In genomic region chr1:173603056-173603591, GRCh38 we compare ENCODE assay signal across 11 cellular contexts. TPM values are rescaled to one million over a fixed set of nuclear protein-coding genes. Genes with fewer than 3 reads are reported as not detected.
DNase-seq lines count a peak whose midpoint lies in the region; ATAC-seq and TF ChIP-seq lines count a peak whose summit lies in the region.
"Had no signal": no experiment of that assay in that cellular context is flagged by ENCODE, and none has a peak within 500 bp of the region (broad histone marks: within the 10 kb centered on the region; RNA-seq: fewer than 3 reads in every experiment).

TSS of gene SLC9C2 (minus strand) at chr1:173603072. CDS start at chr1:173601776, 1,296 bp downstream.

- in situ Hi-C loops in mammary epithelial cell (cut with MboI; ENCODE audit: low sequenced_read_pairs in 2 of 2) = no loop called here

- ATAC-seq in T-cell (replicated peaks in 1 of 4) (no peak), GM21529 (IDR thresholded peaks at IDR 0.05; ENCODE audit: unreplicated experiment) (no peak), HG02973 (IDR thresholded peaks at IDR 0.05; ENCODE audit: unreplicated experiment) (no peak)

- no peaks in the 10 kb centered on the region for H3K27me3 ChIP-seq in Loucy (ENCODE audit: insufficient read depth, low read length, poor library complexity, severe bottlenecking)
- no peaks in the 10 kb centered on the region for H3K27me3 ChIP-seq in mammary epithelial cell (ENCODE audit: insufficient read depth, low read length)
- no peaks in the 10 kb centered on the region for H3K27me3 ChIP-seq in stomach

- dilution Hi-C loops in mammary epithelial cell (cut with HindIII; ENCODE audit: low sequenced_read_pairs) = no loop called here

- peak within 1 kb of the TSS; percentile 67 for H2AFZ ChIP-seq in Loucy (ENCODE audit: low read length)
- peak within 1 kb of the TSS; percentile 86 for H2AFZ ChIP-seq in mammary epithelial cell (ENCODE audit: low read depth, low read length)

- H3K27ac ChIP-seq in mammary epithelial cell (ENCODE audit: insufficient read depth, low read depth, low read length) (no peak within 1 kb of the TSS), stomach (peak within 1 kb of the TSS; percentile 16 to 74 (median 63))

- WGBS in mammary epithelial cell (ENCODE audit: low coverage, missing lambda C conversion rate) = 40% methylated on average over 5 of the region's 5 CpGs
- 19 to 31% (median 26%) methylated on average over 5 of the region's 5 CpGs for WGBS in stomach, 5 donors

- no peaks in the 10 kb centered on the region for H3K36me3 ChIP-seq in Loucy (ENCODE audit: insufficient read depth, low read length)
- no peaks in the 10 kb centered on the region for H3K36me3 ChIP-seq in mammary epithelial cell (ENCODE audit: insufficient read depth, low read length)
- no peaks in the 10 kb centered on the region for H3K36me3 ChIP-seq in stomach

- H3K9ac ChIP-seq in Loucy (ENCODE audit: low read depth, low read length, poor library complexity, severe bottlenecking) (no peak within 1 kb of the TSS), mammary epithelial cell (ENCODE audit: insufficient read depth, low read length) (no peak within 1 kb of the TSS)

- H3K9me3 ChIP-seq in Loucy (ENCODE audit: insufficient read depth, low read depth, low read length) (no peaks in the 10 kb centered on the region), mammary epithelial cell (replicated peaks; ENCODE audit: insufficient read depth, low read length) (no peaks in the 10 kb centered on the region), stomach (no peaks in the 10 kb centered on the region)

- no peak for TF ChIP-seq EP300 in stomach (IDR thresholded peaks at IDR 0.05)

- TF ChIP-seq POLR2A in stomach (IDR thresholded peaks at IDR 0.05) = no peak

- TF ChIP-seq CTCF in Loucy (conservative IDR thresholded peaks at IDR 0.05; ENCODE audit: low read length) = no peak
- TF ChIP-seq CTCF in mammary epithelial cell (conservative IDR thresholded peaks at IDR 0.05 in 1 of 2, IDR thresholded peaks at IDR 0.05 in 1 of 2; ENCODE audit: extremely low read depth in 1 of 2, insufficient read depth in 1 of 2, low read depth in 1 of 2, low read length in 2 of 2) = no peak
- no peak for TF ChIP-seq CTCF in stomach (IDR thresholded peaks at IDR 0.05)

- H3K36me3 Mint-ChIP-seq in T-cell = no peaks in the 10 kb centered on the region
- H3K36me3 Mint-ChIP-seq: activated naive CD8-positive, alpha-beta T cell treated with anti-CD3 and anti-CD28 coated beads, Interleukin-2, amount 10 ng/mL, durations not matched to agents 7 days and 5 days; type B pancreatic cell had no signal

- no peaks in the 10 kb centered on the region for H3K4me1 ChIP-seq in Loucy (ENCODE audit: insufficient read depth, low read length, poor library complexity, severe bottlenecking)
- peaks cover 12% of the 10 kb centered on the region for H3K4me1 ChIP-seq in mammary epithelial cell (ENCODE audit: insufficient read depth, low read length)
- no peaks in the 10 kb centered on the region for H3K4me1 ChIP-seq in stomach

- H3K4me3 ChIP-seq in Loucy (ENCODE audit: low read length, poor library complexity, severe bottlenecking) = no peak within 1 kb of the TSS
- H3K4me3 ChIP-seq in mammary epithelial cell (replicated peaks in 1 of 3; ENCODE audit: insufficient read depth in 1 of 3, low read depth in 2 of 3, low read length in 3 of 3) = peak within 1 kb of the TSS in 1 of 3 experiments; percentile 17
- peak within 1 kb of the TSS; percentile 9 to 31 (median 26) for H3K4me3 ChIP-seq in stomach

- intact Hi-C loops in mammary epithelial cell (cut with micrococcal nuclease) (no loop called here), stomach (cut with DNase I; ENCODE audit: low total_unique reads) (no loop called here)

- H3K4me3 Mint-ChIP-seq in T-cell = no peak within 1 kb of the TSS
- H3K4me3 Mint-ChIP-seq: activated naive CD8-positive, alpha-beta T cell treated with anti-CD3 and anti-CD28 coated beads, Interleukin-2, amount 10 ng/mL, durations not matched to agents 7 days and 5 days; type B pancreatic cell had no signal

- no TSS peak for BruUV-seq in mammary epithelial cell (replicated peaks; lab: Mats Ljungman, UMichigan)

- no peaks in the 10 kb centered on the region for H3F3A ChIP-seq in Loucy (ENCODE audit: low read depth)

- H4K20me1 ChIP-seq in Loucy (ENCODE audit: insufficient read depth, low read length, poor library complexity, severe bottlenecking) (no peaks in the 10 kb centered on the region), mammary epithelial cell (ENCODE audit: insufficient read depth, low read length) (no peaks in the 10 kb centered on the region)

- H3K27ac Mint-ChIP-seq in T-cell = no peak within 1 kb of the TSS
- H3K27ac Mint-ChIP-seq: activated naive CD8-positive, alpha-beta T cell treated with anti-CD3 and anti-CD28 coated beads, Interleukin-2, amount 10 ng/mL, durations not matched to agents 7 days and 5 days; type B pancreatic cell had no signal

- DNase-seq in mammary epithelial cell = no peak
- peak; percentile 44 for DNase-seq in kidney tubule cell (ENCODE audit: low spot score)
- DNase-seq in stomach = peak; percentile 46
- no peak for DNase-seq in superior temporal gyrus (ENCODE audit: extremely low spot score)
- no peak for DNase-seq in T-cell
- DNase-seq: activated naive CD8-positive, alpha-beta T cell treated with anti-CD3 and anti-CD28 coated beads, Interleukin-2, amount 10 ng/mL, durations not matched to agents 7 days and 5 days; NCI-H345 had no signal

- H3K4me2 ChIP-seq in Loucy (ENCODE audit: low read depth, low read length, poor library complexity, severe bottlenecking) (no peak within 1 kb of the TSS), mammary epithelial cell (ENCODE audit: insufficient read depth, low read depth, low read length) (peak within 1 kb of the TSS; percentile 41)

- H3K79me2 ChIP-seq in Loucy (ENCODE audit: insufficient read depth, low read length) = no peaks in the 10 kb centered on the region
- no peaks in the 10 kb centered on the region for H3K79me2 ChIP-seq in mammary epithelial cell (ENCODE audit: insufficient read depth, low read length)

- no peaks in the 10 kb centered on the region for H3K9me2 ChIP-seq in Loucy (replicated peaks; ENCODE audit: low read depth, low read length)

- H3K4me1 Mint-ChIP-seq in T-cell = peaks cover 0 to 8% (median 3%) of the 10 kb centered on the region in 3 donors

- no peaks in the 10 kb centered on the region for H3K9me3 Mint-ChIP-seq in T-cell
- H3K9me3 Mint-ChIP-seq: type B pancreatic cell had no signal

- POLR2A ChIA-PET in T-cell (lab: Charles Lee) = interaction anchor here in 1 of 2 donors (0.6 kb wide), 1 partner anchor 546 kb away, joined by 3 read pairs; no protein-coding TSS in a partner anchor

- peaks cover 0 to 7% of the 10 kb centered on the region in 2 donors for H3K27me3 Mint-ChIP-seq in T-cell
- H3K27me3 Mint-ChIP-seq: type B pancreatic cell had no signal

- CTCF ChIA-PET in mammary epithelial cell (lab: Charles Lee; ENCODE audit: low non-redundant PET) = no interaction called here
- CTCF ChIA-PET in T-cell (lab: Charles Lee) = interaction anchor here (0.5 to 0.7 kb wide), 3 partner anchors 90 to 1400 kb away, joined by 3 read pairs; no protein-coding TSS in a partner anchor

RNA-seq across cellular contexts. Expression of gene SLC9C2, which starts in this region (rescaled TPM):
- not detected for total RNA-seq in mammary epithelial cell
- polyA plus RNA-seq in mammary epithelial cell = 0.01 TPM
- polyA minus RNA-seq in mammary epithelial cell = not detected
- total RNA-seq in stomach = 1 to 10 TPM in 1 of 5 donors, not detected in 4; 2.6 TPM
- not detected for polyA plus RNA-seq in stomach
- total RNA-seq in T-cell = not detected
- total RNA-seq: activated naive CD8-positive, alpha-beta T cell treated with anti-CD3 and anti-CD28 coated beads, Interleukin-2, amount 10 ng/mL, durations not matched to agents 7 days and 5 days had no signal

Comparison
In these comparisons a context has a peak if more than half of its experiments do, and no peak if none do; other contexts are left out.
1. DNase-seq: peak in kidney tubule cell (single experiment) and stomach (single experiment); none in mammary epithelial cell (single experiment), superior temporal gyrus (single experiment) and T-cell (0 of 34).